Comparison of ENCODE assay signal across 16 cellular contexts in genomic region chr15:68652141-68652540, GRCh38.
DNase-seq lines count a peak whose midpoint lies in the region; ATAC-seq, FAIRE-seq and TF ChIP-seq lines count a peak whose summit lies in the region.
"Had no signal": no experiment of that assay in that cellular context is flagged by ENCODE, and none has a peak within 500 bp of the region (broad histone marks: within the 10 kb centered on the region; RNA-seq: fewer than 3 reads in every experiment).

No MANE protein-coding gene starts in this region.

- H4K20me1 ChIP-seq in BLaER1 (no peaks in the 10 kb centered on the region), H1 (replicated peaks in 1 of 2; ENCODE audit: control insufficient read depth in 1 of 2, insufficient read depth in 2 of 2, low read length in 2 of 2) (no peaks in the 10 kb centered on the region)

- peaks cover 3% of the 10 kb centered on the region for H3K36me3 Mint-ChIP-seq in nephron (ENCODE audit: low read depth)
- H3K36me3 Mint-ChIP-seq: CD4-positive, alpha-beta memory T cell; T-cell had no signal

- no peak overlapping the region for H3K56ac ChIP-seq in H1 (replicated peaks; ENCODE audit: insufficient read length, low read depth, low read length)

- intact Hi-C loops in left lung (cut with DNase I), result loop anchor here in 1 of 2 donors (10.0 kb wide), 1 partner anchor 97 kb away; no protein-coding TSS in a partner anchor

- H3K79me1 ChIP-seq in H1 (ENCODE audit: low read depth, low read length), result no peaks in the 10 kb centered on the region

- H4K8ac ChIP-seq in H1 (ENCODE audit: extremely low read depth, insufficient read depth, low read length), result no peak overlapping the region

- H3K79me2 ChIP-seq in H1 (ENCODE audit: control insufficient read depth in 1 of 2, insufficient read depth in 2 of 2, low read length in 2 of 2), result no peaks in the 10 kb centered on the region
- H3K79me2 ChIP-seq: parathyroid adenoma had no signal

- TF ChIP-seq EP300 in H1 (IDR thresholded peaks at IDR 0.05; ENCODE audit: borderline replicate concordance in 1 of 2, low read depth in 2 of 2, low read length in 2 of 2), result no peak

- POLR2A ChIA-PET in H1 (lab: Charles Lee; ENCODE audit: partially characterized antibody), result no interaction called here

- H3K4me1 Mint-ChIP-seq in nephron, result peaks cover 38% of the 10 kb centered on the region
- H3K4me1 Mint-ChIP-seq: CD4-positive, alpha-beta memory T cell; T-cell had no signal

- H3K9ac ChIP-seq in BLaER1 (no peak overlapping the region), H1 (replicated peaks in 1 of 4; ENCODE audit: extremely low read depth in 1 of 4, low read depth in 3 of 4, low read length in 3 of 4) (no peak overlapping the region)
- H3K9ac ChIP-seq: parathyroid adenoma had no signal

- FAIRE-seq in H1 (lab: Jason Lieb, UNC), result no peak
- FAIRE-seq in GM12891 (lab: Jason Lieb, UNC), result no peak
- FAIRE-seq: kidney had no signal

- no peaks in the 10 kb centered on the region for H3K23me2 ChIP-seq in H1 (ENCODE audit: low read depth, low read length)

- H3K4me2 ChIP-seq in BLaER1, result peak overlapping the region; percentile 39
- H3K4me2 ChIP-seq in H1 (ENCODE audit: insufficient read depth in 1 of 2, low read depth in 2 of 2, low read length in 2 of 2), result peak overlapping the region in 1 of 2 experiments; percentile 11; a peak in 1 of 4 replicates

- no peak overlapping the region for H2AFZ ChIP-seq in H1 (ENCODE audit: low read length)
- H2AFZ ChIP-seq: parathyroid adenoma had no signal

- H3K9me3 Mint-ChIP-seq in nephron, result no peaks in the 10 kb centered on the region
- H3K9me3 Mint-ChIP-seq: T-cell had no signal

- no peak overlapping the region for H2BK12ac ChIP-seq in H1 (ENCODE audit: low read depth, low read length)

- no peak for TF ChIP-seq RAD21 in H1 (IDR thresholded peaks at IDR 0.05 in 1 of 2, conservative IDR thresholded peaks at IDR 0.05 in 1 of 2; ENCODE audit: low read depth in 2 of 2, low read length in 2 of 2)

- peak overlapping the region; percentile 33; the same call in 1 of the 2 replicates for H3K27ac ChIP-seq in BLaER1
- H3K27ac ChIP-seq in H1 (ENCODE audit: low read depth, low read length), result 0 out of 2 replicates have a peak overlapping the region, but pooled peaks have one; percentile 1
- H3K27ac ChIP-seq in left lung, result no peak overlapping the region
- H3K27ac ChIP-seq: ascending aorta, epithelial cell of prostate, parathyroid adenoma, uterus had no signal

- TF ChIP-seq POLR2A in H1 (IDR thresholded peaks at IDR 0.05; ENCODE audit: control extremely low read depth in 1 of 2, low read depth in 2 of 2, low read length in 2 of 2), result no peak
- no peak for TF ChIP-seq POLR2A in GM12891 (IDR thresholded peaks at IDR 0.05; ENCODE audit: low read depth, low read length)

- H3K14ac ChIP-seq in H1 (ENCODE audit: insufficient read length), result no peak overlapping the region

- H2BK5ac ChIP-seq in H1 (ENCODE audit: low read depth, low read length), result no peak overlapping the region

- CTCF ChIA-PET in H1 (lab: Charles Lee; ENCODE audit: partially characterized antibody), result interaction anchor here (1.0 to 35.0 kb wide), 26 partner anchors 11 to 399 kb away, joined by 3 to 721 read pairs (median 6); no protein-coding TSS in a partner anchor

- H3K4me3 Mint-ChIP-seq in nephron, result peak overlapping the region in 1 of 3 experiments; percentile 13
- H3K4me3 Mint-ChIP-seq: CD4-positive, alpha-beta memory T cell; T-cell had no signal

- 0 out of 2 replicates have a peak overlapping the region, but pooled peaks have one; percentile 32 for H2BK20ac ChIP-seq in H1 (ENCODE audit: low read length)

- H4K91ac ChIP-seq in H1 (replicated peaks; ENCODE audit: insufficient read length, low read length), result no peak overlapping the region

- H3K4me3 ChIP-seq in BLaER1 (no peak overlapping the region), H1 (ENCODE audit: extremely low read depth in 1 of 4, insufficient read depth in 2 of 4, low read depth in 3 of 4, low read length in 4 of 4) (no peak overlapping the region), left lung (no peak overlapping the region)
- H3K4me3 ChIP-seq: ascending aorta, uterus had no signal

- H3K9me3 ChIP-seq in BLaER1 (no peaks in the 10 kb centered on the region), H1 (ENCODE audit: insufficient read depth in 2 of 2, low read depth in 1 of 2, low read length in 1 of 2) (no peaks in the 10 kb centered on the region), left lung (no peaks in the 10 kb centered on the region)
- H3K9me3 ChIP-seq: ascending aorta, uterus had no signal

- H2AK5ac ChIP-seq in H1 (ENCODE audit: low read depth, low read length), result no peak overlapping the region

- H3K4ac ChIP-seq in H1 (replicated peaks; ENCODE audit: insufficient read length, low read depth, low read length), result no peak overlapping the region

- TF ChIP-seq CTCF in H1 (IDR thresholded peaks at IDR 0.05; ENCODE audit: control extremely low read depth in 1 of 3, insufficient read depth in 1 of 3, low read depth in 1 of 3, low read length in 3 of 3), result no peak
- TF ChIP-seq CTCF in nephron (IDR thresholded peaks at IDR 0.05; ENCODE audit: unreplicated experiment in 3 of 3), result no peak
- no peak for TF ChIP-seq CTCF in left lung (IDR thresholded peaks at IDR 0.05)

- H2BK15ac ChIP-seq in H1 (ENCODE audit: low read length), result 0 out of 2 replicates have a peak overlapping the region, but pooled peaks have one; percentile 32

- 86% methylated on average over 4 of the region's 4 CpGs; no CpG with 5 or more reads in 1 of the 2 experiments for WGBS in H1 (ENCODE audit: extremely low coverage in 1 of 2, insufficient coverage in 1 of 2, insufficient read length in 1 of 2, insufficient replicate concordance in 2 of 2, low coverage in 1 of 2, low lambda C conversion rate in 2 of 2, missing lambda C conversion rate in 1 of 2), 2 experiments

- H3K23ac ChIP-seq in H1 (ENCODE audit: insufficient read length), result no peak overlapping the region

- H3K4me1 ChIP-seq in BLaER1 (peaks cover 11% of the 10 kb centered on the region), H1 (replicated peaks in 1 of 4; ENCODE audit: control insufficient read depth in 3 of 4, insufficient read depth in 4 of 4, low read length in 3 of 4) (peaks cover 6 to 16% (median 11%) of the 10 kb centered on the region in 4 experiments), left lung (no peaks in the 10 kb centered on the region)
- H3K4me1 ChIP-seq: ascending aorta, parathyroid adenoma, uterus had no signal

- no peak overlapping the region for H4K5ac ChIP-seq in H1 (ENCODE audit: insufficient read length, low read depth, low read length)

- no peak overlapping the region for H3K18ac ChIP-seq in H1 (ENCODE audit: extremely low read depth, low read length)

- H2BK120ac ChIP-seq in H1 (replicated peaks; ENCODE audit: low read depth, low read length), result no peak overlapping the region

- H3K27ac Mint-ChIP-seq in nephron, result peak overlapping the region; percentile 30 to 53 (median 45)
- H3K27ac Mint-ChIP-seq: CD4-positive, alpha-beta memory T cell; T-cell had no signal

- H3K36me3 ChIP-seq in BLaER1 (no peaks in the 10 kb centered on the region), H1 (ENCODE audit: control insufficient read depth in 2 of 4, insufficient read depth in 4 of 4, low read length in 3 of 4) (no peaks in the 10 kb centered on the region), left lung (no peaks in the 10 kb centered on the region)
- H3K36me3 ChIP-seq: ascending aorta, uterus had no signal

- H3K27me3 ChIP-seq in BLaER1, result no peaks in the 10 kb centered on the region
- H3K27me3 ChIP-seq in H1 (replicated peaks in 1 of 4; ENCODE audit: control insufficient read depth in 3 of 4, extremely low read depth in 1 of 4, insufficient read depth in 3 of 4, low read length in 3 of 4), result no peaks in the 10 kb centered on the region
- H3K27me3 ChIP-seq in left lung, result no peaks in the 10 kb centered on the region
- H3K27me3 ChIP-seq: ascending aorta, uterus had no signal

- ATAC-seq in left lung (no peak), HG02884 (IDR thresholded peaks at IDR 0.05; ENCODE audit: unreplicated experiment) (no peak)
- ATAC-seq: T-cell had no signal

- H3K27me3 Mint-ChIP-seq in nephron (ENCODE audit: low read depth), result peaks cover 4% of the 10 kb centered on the region
- H3K27me3 Mint-ChIP-seq: T-cell had no signal

- DNase-seq in NCI-H1105 (lab: John Stamatoyannopoulos, UW) (peak; percentile 87), H1 (ENCODE audit: low read depth in 1 of 2, low spot score in 2 of 2) (no peak), left lung (no peak), GM12891 (ENCODE audit: insufficient read length, low spot score) (no peak), NCI-H748 treated with DMSO at 0.1 percent for 48 hours (lab: John Stamatoyannopoulos, UW) (no peak)
- DNase-seq: CD4-positive, alpha-beta memory T cell; kidney; NCI-H510A treated with DMSO at 0.1 percent for 48 hours; T-cell had no signal

TF ChIP-seq in H1, 55 proteins besides CTCF, POLR2A, EP300 and RAD21 (continues in another document):
- TF ChIP-seq EGR1 (IDR thresholded peaks at IDR 0.05; ENCODE audit: borderline replicate concordance, low read depth, low read length) (no peak), SIRT6 (IDR thresholded peaks at IDR 0.05; ENCODE audit: low read length) (no peak), SP1 (IDR thresholded peaks at IDR 0.05; ENCODE audit: low read depth, low read length) (0 out of 2 replicates have a peak, but pooled peaks have one; percentile 17), NANOG (IDR thresholded peaks at IDR 0.05; ENCODE audit: insufficient read depth, low read depth, low read length, poor library complexity, severe bottlenecking) (peak; percentile 88), GTF2F1 (IDR thresholded peaks at IDR 0.05; ENCODE audit: borderline replicate concordance, low read depth, low read length) (no peak), MAFK (IDR thresholded peaks at IDR 0.05; ENCODE audit: low read depth, low read length) (no peak), POLR2AphosphoS5 (IDR thresholded peaks at IDR 0.05; ENCODE audit: low read depth, low read length) (no peak), SIN3A (conservative IDR thresholded peaks at IDR 0.05 in 1 of 2, IDR thresholded peaks at IDR 0.05 in 1 of 2; ENCODE audit: low read depth in 1 of 2, low read length in 2 of 2) (no peak)

TF ChIP-seq in GM12891, 5 proteins besides CTCF, POLR2A, EP300 and RAD21:
- TF ChIP-seq SPI1 (IDR thresholded peaks at IDR 0.05; ENCODE audit: low read depth, low read length) (no peak), PAX5 (IDR thresholded peaks at IDR 0.05; ENCODE audit: insufficient read depth, low read length, severe bottlenecking) (no peak), TAF1 (IDR thresholded peaks at IDR 0.05; ENCODE audit: low read depth, low read length) (no peak), POU2F2 (IDR thresholded peaks at IDR 0.05; ENCODE audit: low read depth, low read length) (no peak)
TF ChIP-seq in GM12891: peak in this region for 0.

Comparison
In these comparisons a context has a peak if more than half of its experiments do, and no peak if none do; other contexts are left out.
1. H3K27ac ChIP-seq: peak in BLaER1 (single experiment) and H1 (single experiment); none in left lung (0 of 2).